ENCODE assay signal across 8 cellular contexts in the genomic region with DNA sequence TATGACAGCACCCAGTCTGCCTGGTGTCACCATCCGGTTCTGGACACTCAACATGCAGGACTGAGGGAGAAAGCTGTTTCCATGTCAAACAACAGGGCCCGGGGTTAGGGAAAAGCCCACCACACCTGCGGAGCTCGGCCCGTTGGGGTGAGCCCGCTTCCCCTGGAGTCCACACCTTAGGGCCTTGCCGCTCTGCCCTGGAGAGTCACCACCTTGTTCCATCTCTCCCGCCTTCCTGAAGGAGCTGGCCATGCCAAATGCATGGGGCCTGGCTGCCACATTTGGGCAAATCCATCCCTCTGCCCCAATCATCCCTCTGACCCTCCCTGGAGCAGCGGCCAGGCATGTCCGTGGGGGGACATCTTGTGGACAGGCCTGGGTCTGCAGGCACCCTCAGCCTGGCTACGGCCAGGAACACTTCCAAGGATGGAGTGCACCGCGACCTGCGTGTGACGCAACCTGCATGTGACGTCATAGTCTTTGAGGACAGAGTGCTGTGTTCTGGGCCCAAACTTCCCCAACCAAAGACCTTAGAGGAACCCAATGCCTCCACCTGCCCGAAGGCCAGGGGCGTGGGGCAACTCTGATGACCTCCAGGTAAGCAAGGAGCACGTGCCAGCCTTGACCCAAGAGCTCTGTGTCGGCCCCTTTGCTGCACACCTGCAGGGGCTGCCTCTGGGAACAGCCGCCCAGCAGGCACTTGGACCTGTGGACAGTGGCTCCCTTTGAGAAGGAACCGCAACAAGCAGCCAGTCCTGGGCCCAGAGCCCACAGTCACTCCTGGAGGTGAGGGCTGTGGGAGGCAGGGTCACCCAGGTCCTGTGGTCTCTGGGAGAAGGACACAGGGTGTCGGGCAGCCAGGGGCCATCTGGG. TPM values are rescaled to one million over a fixed set of nuclear protein-coding genes. Genes with fewer than 3 reads are reported as not detected.
A peak's percentile ranks its signal among the peaks of the same experiment; 100 is the strongest.
DNase-seq lines count a peak whose midpoint lies in the region; ATAC-seq and TF ChIP-seq lines count a peak whose summit lies in the region.

No MANE protein-coding gene starts in this region.

- peak overlapping the region; percentile 84 for H3K27ac Mint-ChIP-seq in activated T-cell treated with anti-CD3 and anti-CD28 coated beads, Interleukin-2, amount 50 U/mL, for 24 hours
- peak overlapping the region; percentile 42 for H3K27ac Mint-ChIP-seq in endothelial cell (ENCODE audit: unreplicated experiment)
- H3K27ac Mint-ChIP-seq in nephron = peak overlapping the region in 1 of 3 experiments; percentile 1

- TF ChIP-seq CTCF in endothelial cell (IDR thresholded peaks at IDR 0.05; ENCODE audit: unreplicated experiment) (peak; percentile 12), nephron (IDR thresholded peaks at IDR 0.05; ENCODE audit: unreplicated experiment in 3 of 3) (peak; percentile 51 to 58 (median 57))

- peaks cover 34% of the 10 kb centered on the region for H3K4me1 Mint-ChIP-seq in activated T-cell treated with anti-CD3 and anti-CD28 coated beads, Interleukin-2, amount 50 U/mL, for 24 hours (ENCODE audit: low read depth)
- H3K4me1 Mint-ChIP-seq in endothelial cell (ENCODE audit: unreplicated experiment) (peaks cover 6% of the 10 kb centered on the region), nephron (peaks cover 11% of the 10 kb centered on the region)

- ATAC-seq in HG03520 (IDR thresholded peaks at IDR 0.05; ENCODE audit: unreplicated experiment) (no peak), GM21390 (IDR thresholded peaks at IDR 0.05; ENCODE audit: unreplicated experiment) (no peak), GM19455 (IDR thresholded peaks at IDR 0.05; ENCODE audit: unreplicated experiment) (no peak)

- DNase-seq in activated T-cell treated with anti-CD3 and anti-CD28 coated beads, Interleukin-2, amount 50 U/mL, for 24 hours = no peak
- no peak for DNase-seq in activated T-cell treated with anti-CD3 and anti-CD28 coated beads, Interleukin-2, amount 50 U/mL, for 48 hours
- DNase-seq in SHP77 (lab: John Stamatoyannopoulos, UW) (peak; percentile 46 to 85), endothelial cell (ENCODE audit: low spot score) (peak; percentile 60)

- H3K27me3 Mint-ChIP-seq in activated T-cell treated with anti-CD3 and anti-CD28 coated beads, Interleukin-2, amount 50 U/mL, for 24 hours = no peaks in the 10 kb centered on the region
- H3K27me3 Mint-ChIP-seq in endothelial cell (ENCODE audit: unreplicated experiment) = peaks cover 11% of the 10 kb centered on the region
- peaks cover 10% of the 10 kb centered on the region for H3K27me3 Mint-ChIP-seq in nephron (ENCODE audit: low read depth)

- H3K9me3 Mint-ChIP-seq in activated T-cell treated with anti-CD3 and anti-CD28 coated beads, Interleukin-2, amount 50 U/mL, for 24 hours = no peaks in the 10 kb centered on the region
- H3K9me3 Mint-ChIP-seq in endothelial cell (ENCODE audit: unreplicated experiment) (no peaks in the 10 kb centered on the region), nephron (no peaks in the 10 kb centered on the region)

- H3K36me3 Mint-ChIP-seq in activated T-cell treated with anti-CD3 and anti-CD28 coated beads, Interleukin-2, amount 50 U/mL, for 24 hours (ENCODE audit: low read depth) = peaks cover 18% of the 10 kb centered on the region
- H3K36me3 Mint-ChIP-seq in endothelial cell (ENCODE audit: low read depth, unreplicated experiment) (no peaks in the 10 kb centered on the region), nephron (ENCODE audit: low read depth) (peaks cover 4% of the 10 kb centered on the region)

- peak overlapping the region; percentile 80 for H3K4me3 Mint-ChIP-seq in activated T-cell treated with anti-CD3 and anti-CD28 coated beads, Interleukin-2, amount 50 U/mL, for 24 hours
- H3K4me3 Mint-ChIP-seq in endothelial cell (ENCODE audit: unreplicated experiment) (peak overlapping the region; percentile 69), nephron (peak overlapping the region; percentile 72 to 84 (median 83))

RNA-seq across cellular contexts. Expression of gene CABLES2, which starts 1.7 kb away (rescaled TPM):
- 9.3 TPM for total RNA-seq in endothelial cell (ENCODE audit: unreplicated experiment)

RNA-seq across cellular contexts. Expression of gene RPS21, which starts 18.4 kb away (rescaled TPM):
- total RNA-seq in endothelial cell (ENCODE audit: unreplicated experiment) = 1,710 TPM

RNA-seq across cellular contexts. Expression of gene RBBP8NL, which starts 22.0 kb away (rescaled TPM):
- 0.10 TPM for total RNA-seq in endothelial cell (ENCODE audit: unreplicated experiment)

RNA-seq across cellular contexts. Expression of gene LAMA5, which starts 38.2 kb away (rescaled TPM):
- total RNA-seq in endothelial cell (ENCODE audit: unreplicated experiment) = 34.5 TPM

Comparison
In these comparisons a context has a peak if more than half of its experiments do, and no peak if none do; other contexts are left out.
1. DNase-seq: peak in SHP77 (2 of 2) and endothelial cell (single experiment); none in activated T-cell treated with anti-CD3 and anti-CD28 coated beads, Interleukin-2, amount 50 U/mL, for 24 hours (single experiment) and activated T-cell treated with anti-CD3 and anti-CD28 coated beads, Interleukin-2, amount 50 U/mL, for 48 hours (0 of 2).
2. Peak in every context shown above with its lines, with median percentiles within 50 percentile points of each other: H3K4me3 Mint-ChIP-seq.